21 cellular contexts compared by ENCODE assay signal in genomic region chr16:73323880-73324279, GRCh38.
A peak's percentile ranks its signal among the peaks of the same experiment; 100 is the strongest.
DNase-seq lines count a peak whose midpoint lies in the region; ATAC-seq, FAIRE-seq and TF ChIP-seq lines count a peak whose summit lies in the region.
"Had no signal": no experiment of that assay in that cellular context is flagged by ENCODE, and none has a peak within 500 bp of the region (broad histone marks: within the 10 kb centered on the region; RNA-seq: fewer than 3 reads in every experiment).

No MANE protein-coding gene starts in this region.

- DNase-seq in DMS 273 (lab: John Stamatoyannopoulos, UW; ENCODE audit: unreplicated experiment) (peak; percentile 29), DMS 273 treated with DMSO at 0.1 percent for 48 hours (lab: John Stamatoyannopoulos, UW) (no peak), right cardiac atrium (peak in 2 of 3 donors; percentile 15 to 67), right atrium auricular region (ENCODE audit: low spot score) (no peak), medulla oblongata (ENCODE audit: extremely low spot score) (peak; percentile 53), thyroid gland (peak; percentile 62 to 67), H54 (ENCODE audit: insufficient read length, low spot score) (no peak), midbrain (lab: John Stamatoyannopoulos, UW) (no peak)
- DNase-seq: AML-193, COR-L47, DMS153, GDM1, H9, Kasumi-1, MM.1S, NCI-H1105, NCI-H2107, NCI-H748 treated with DMSO at 0.1 percent for 48 hours, PC-3, RPMI8226 had no signal

- H3K36me3 ChIP-seq in right atrium auricular region = no peaks in the 10 kb centered on the region
- no peaks in the 10 kb centered on the region for H3K36me3 ChIP-seq in thyroid gland

- no peak for ATAC-seq in right cardiac atrium
- ATAC-seq: PC-3 had no signal

- H3K4me1 ChIP-seq in right cardiac atrium (ENCODE audit: control insufficient read depth, insufficient read depth, low read length) (no peaks in the 10 kb centered on the region), right atrium auricular region (no peaks in the 10 kb centered on the region), thyroid gland (peaks cover 0 to 6% of the 10 kb centered on the region in 2 donors)

- H3K9me3 ChIP-seq in right cardiac atrium (ENCODE audit: control insufficient read depth, low read length) (no peaks in the 10 kb centered on the region), right atrium auricular region (no peaks in the 10 kb centered on the region), thyroid gland (no peaks in the 10 kb centered on the region)

- no peak overlapping the region for H3K27ac ChIP-seq in right cardiac atrium (ENCODE audit: low read length)
- no peak overlapping the region for H3K27ac ChIP-seq in right atrium auricular region
- no peak overlapping the region for H3K27ac ChIP-seq in thyroid gland
- H3K27ac ChIP-seq: 22Rv1 had no signal

- 37% methylated on average over 1 of the region's 1 CpG for WGBS in right cardiac atrium
- 29 to 33% methylated on average over 1 of the region's 1 CpG for WGBS in thyroid gland, 2 donors

- H3K4me3 ChIP-seq in right cardiac atrium (ENCODE audit: low read length) = no peak overlapping the region
- H3K4me3 ChIP-seq in right atrium auricular region = no peak overlapping the region
- H3K4me3 ChIP-seq in thyroid gland (replicated peaks in 1 of 3) = no peak overlapping the region

- intact Hi-C loops in right cardiac atrium (cut with DNase I) = no loop called here
- intact Hi-C loops in thyroid gland (cut with DNase I) = no loop called here

- TF ChIP-seq POLR2A in thyroid gland (IDR thresholded peaks at IDR 0.05) (no peak), H54 (IDR thresholded peaks at IDR 0.05; ENCODE audit: low read depth, low read length) (no peak)

- TF ChIP-seq CTCF in right atrium auricular region (IDR thresholded peaks at IDR 0.05) (no peak), thyroid gland (IDR thresholded peaks at IDR 0.05) (no peak)

- no peak for FAIRE-seq in H54 (lab: Jason Lieb, UNC)

- H3K27me3 ChIP-seq in right cardiac atrium (ENCODE audit: control insufficient read depth, insufficient read depth) (no peaks in the 10 kb centered on the region), right atrium auricular region (no peaks in the 10 kb centered on the region), thyroid gland (no peaks in the 10 kb centered on the region)

Comparison
In these comparisons a context has a peak if more than half of its experiments do, and no peak if none do; other contexts are left out.
1. DNase-seq: peak in DMS 273 (single experiment), right cardiac atrium (2 of 3), medulla oblongata (single experiment) and thyroid gland (2 of 2); none in DMS 273 treated with DMSO at 0.1 percent for 48 hours (single experiment), right atrium auricular region (single experiment), H54 (single experiment) and midbrain (single experiment).